13 cellular contexts compared by ENCODE assay signal in genomic region chr3:134874737-134875413, GRCh38.
DNase-seq lines count a peak whose midpoint lies in the region; ATAC-seq, FAIRE-seq and TF ChIP-seq lines count a peak whose summit lies in the region.
"Had no signal": no experiment of that assay in that cellular context is flagged by ENCODE, and none has a peak within 500 bp of the region (broad histone marks: within the 10 kb centered on the region; RNA-seq: fewer than 3 reads in every experiment).

No MANE protein-coding gene starts in this region.

- no peak overlapping the region for H3K27ac ChIP-seq in astrocyte (ENCODE audit: low read depth, low read length)
- H3K27ac ChIP-seq: transverse colon, VCaP had no signal

- intact Hi-C loops in activated CD8-positive, alpha-beta T cell treated with anti-CD3 and anti-CD28 coated beads for 36 hours (cut with micrococcal nuclease) = no loop called here

- H3K4me1 ChIP-seq in astrocyte (ENCODE audit: insufficient read depth, low read length) = no peaks in the 10 kb centered on the region
- H3K4me1 ChIP-seq: transverse colon had no signal

- no peak overlapping the region for H3K4me3 Mint-ChIP-seq in astrocyte (ENCODE audit: unreplicated experiment)
- H3K4me3 Mint-ChIP-seq in activated CD8-positive, alpha-beta T cell treated with anti-CD3 and anti-CD28 coated beads for 36 hours = no peak overlapping the region
- no peak overlapping the region for H3K4me3 Mint-ChIP-seq in stimulated activated effector memory CD8-positive, alpha-beta T cell treated with anti-CD3 and anti-CD28 coated beads, Interleukin-12 subunit alpha, Interleukin-12 subunit beta, amount 100 ng/mL, for 72 hours

- no peak for TF ChIP-seq CTCF in astrocyte (IDR thresholded peaks at IDR 0.05; ENCODE audit: insufficient read depth, low read depth, low read length)
- no peak for TF ChIP-seq CTCF in activated CD8-positive, alpha-beta T cell treated with anti-CD3 and anti-CD28 coated beads for 36 hours (IDR thresholded peaks at IDR 0.05)

- no peak for FAIRE-seq in astrocyte (lab: Jason Lieb, UNC)

- H3K79me2 ChIP-seq in astrocyte (ENCODE audit: insufficient read depth, low read length) = no peaks in the 10 kb centered on the region

- DNase-seq in NCI-H1417 (lab: John Stamatoyannopoulos, UW) = peak in 2 of 3 experiments; percentile 7 to 51
- DNase-seq in NCI-H1417 treated with DMSO at 0.1 percent for 48 hours (lab: John Stamatoyannopoulos, UW) = no peak
- peak; percentile 2 for DNase-seq in astrocyte (ENCODE audit: low read depth)
- DNase-seq in renal cortical epithelial cell (ENCODE audit: low read depth) = peak; percentile 78
- DNase-seq in activated CD8-positive, alpha-beta T cell treated with anti-CD3 and anti-CD28 coated beads for 36 hours = no peak
- DNase-seq in SIG-M5 (lab: John Stamatoyannopoulos, UW) = no peak
- no peak for DNase-seq in stimulated activated effector memory CD8-positive, alpha-beta T cell treated with anti-CD3 and anti-CD28 coated beads, Interleukin-12 subunit alpha, Interleukin-12 subunit beta, amount 100 ng/mL, for 72 hours (ENCODE audit: low spot score in 2 of 2)
- DNase-seq: activated T-cell treated with anti-CD3 and anti-CD28 coated beads for 4 hours; effector CD4-positive, alpha-beta T cell; NK-92 treated with Interleukin-12 subunit alpha and Interleukin-12 subunit beta, amount 100 ng/mL, for 24 hours; transverse colon had no signal

- no peaks in the 10 kb centered on the region for H3K27me3 ChIP-seq in astrocyte (ENCODE audit: insufficient read depth, low read length)
- H3K27me3 ChIP-seq: transverse colon had no signal

- H3K9me3 ChIP-seq in astrocyte (ENCODE audit: insufficient read depth, low read depth, low read length) = no peaks in the 10 kb centered on the region
- H3K9me3 ChIP-seq: transverse colon had no signal

- no peak overlapping the region for H2AFZ ChIP-seq in astrocyte (ENCODE audit: low read depth, low read length)

- no peaks in the 10 kb centered on the region for H3K4me1 Mint-ChIP-seq in astrocyte (ENCODE audit: low read depth, unreplicated experiment)
- no peaks in the 10 kb centered on the region for H3K4me1 Mint-ChIP-seq in activated CD8-positive, alpha-beta T cell treated with anti-CD3 and anti-CD28 coated beads for 36 hours (ENCODE audit: low read depth)
- H3K4me1 Mint-ChIP-seq in stimulated activated effector memory CD8-positive, alpha-beta T cell treated with anti-CD3 and anti-CD28 coated beads, Interleukin-12 subunit alpha, Interleukin-12 subunit beta, amount 100 ng/mL, for 72 hours = no peaks in the 10 kb centered on the region

- H3K9me3 Mint-ChIP-seq in astrocyte (ENCODE audit: unreplicated experiment) = peaks cover 3% of the 10 kb centered on the region
- H3K9me3 Mint-ChIP-seq in activated CD8-positive, alpha-beta T cell treated with anti-CD3 and anti-CD28 coated beads for 36 hours = no peaks in the 10 kb centered on the region
- H3K9me3 Mint-ChIP-seq in stimulated activated effector memory CD8-positive, alpha-beta T cell treated with anti-CD3 and anti-CD28 coated beads, Interleukin-12 subunit alpha, Interleukin-12 subunit beta, amount 100 ng/mL, for 72 hours = peaks cover 8% of the 10 kb centered on the region

- H3K36me3 ChIP-seq in astrocyte (ENCODE audit: insufficient read depth, low read length) = no peaks in the 10 kb centered on the region
- H3K36me3 ChIP-seq: transverse colon had no signal

- H3K4me2 ChIP-seq in astrocyte (ENCODE audit: low read length) = no peak overlapping the region

- H3K4me3 ChIP-seq in astrocyte (ENCODE audit: insufficient read depth, low read depth, low read length) = no peak overlapping the region
- H3K4me3 ChIP-seq: transverse colon had no signal

- POLR2A ChIA-PET in activated CD8-positive, alpha-beta T cell treated with anti-CD3 and anti-CD28 coated beads for 36 hours (lab: Charles Lee) = no interaction called here

- no peaks in the 10 kb centered on the region for H4K20me1 ChIP-seq in astrocyte (ENCODE audit: insufficient read depth, low read length)

- H3K36me3 Mint-ChIP-seq in astrocyte (ENCODE audit: low read depth, unreplicated experiment) = no peaks in the 10 kb centered on the region
- no peaks in the 10 kb centered on the region for H3K36me3 Mint-ChIP-seq in activated CD8-positive, alpha-beta T cell treated with anti-CD3 and anti-CD28 coated beads for 36 hours (ENCODE audit: low read depth)
- H3K36me3 Mint-ChIP-seq in stimulated activated effector memory CD8-positive, alpha-beta T cell treated with anti-CD3 and anti-CD28 coated beads, Interleukin-12 subunit alpha, Interleukin-12 subunit beta, amount 100 ng/mL, for 72 hours = no peaks in the 10 kb centered on the region

- CTCF ChIA-PET in activated CD8-positive, alpha-beta T cell treated with anti-CD3 and anti-CD28 coated beads for 36 hours (lab: Charles Lee) = no interaction called here

- H3K27ac Mint-ChIP-seq in astrocyte (ENCODE audit: unreplicated experiment) = no peak overlapping the region
- H3K27ac Mint-ChIP-seq in activated CD8-positive, alpha-beta T cell treated with anti-CD3 and anti-CD28 coated beads for 36 hours = no peak overlapping the region
- no peak overlapping the region for H3K27ac Mint-ChIP-seq in stimulated activated effector memory CD8-positive, alpha-beta T cell treated with anti-CD3 and anti-CD28 coated beads, Interleukin-12 subunit alpha, Interleukin-12 subunit beta, amount 100 ng/mL, for 72 hours

- H3K27me3 Mint-ChIP-seq in astrocyte (ENCODE audit: low read depth, unreplicated experiment) = peaks cover 5% of the 10 kb centered on the region
- peaks cover 2% of the 10 kb centered on the region for H3K27me3 Mint-ChIP-seq in activated CD8-positive, alpha-beta T cell treated with anti-CD3 and anti-CD28 coated beads for 36 hours

- H3K9ac ChIP-seq in astrocyte (ENCODE audit: low read length) = no peak overlapping the region

- ATAC-seq in HG03066 (IDR thresholded peaks at IDR 0.05; ENCODE audit: low read depth, unreplicated experiment) = peak; percentile 53
- no peak for ATAC-seq in activated CD8-positive, alpha-beta T cell treated with anti-CD3 and anti-CD28 coated beads for 36 hours
- no peak for ATAC-seq in stimulated activated effector memory CD8-positive, alpha-beta T cell treated with anti-CD3 and anti-CD28 coated beads, Interleukin-12 subunit alpha, Interleukin-12 subunit beta, amount 100 ng/mL, for 72 hours

Comparison
In these comparisons a context has a peak if more than half of its experiments do, and no peak if none do; other contexts are left out.
1. DNase-seq: peak in NCI-H1417 (2 of 3), astrocyte (single experiment) and renal cortical epithelial cell (single experiment); none in NCI-H1417 treated with DMSO at 0.1 percent for 48 hours (single experiment), activated CD8-positive, alpha-beta T cell treated with anti-CD3 and anti-CD28 coated beads for 36 hours (single experiment), SIG-M5 (single experiment) and stimulated activated effector memory CD8-positive, alpha-beta T cell treated with anti-CD3 and anti-CD28 coated beads, Interleukin-12 subunit alpha, Interleukin-12 subunit beta, amount 100 ng/mL, for 72 hours (0 of 2).